In the genomic region with DNA sequence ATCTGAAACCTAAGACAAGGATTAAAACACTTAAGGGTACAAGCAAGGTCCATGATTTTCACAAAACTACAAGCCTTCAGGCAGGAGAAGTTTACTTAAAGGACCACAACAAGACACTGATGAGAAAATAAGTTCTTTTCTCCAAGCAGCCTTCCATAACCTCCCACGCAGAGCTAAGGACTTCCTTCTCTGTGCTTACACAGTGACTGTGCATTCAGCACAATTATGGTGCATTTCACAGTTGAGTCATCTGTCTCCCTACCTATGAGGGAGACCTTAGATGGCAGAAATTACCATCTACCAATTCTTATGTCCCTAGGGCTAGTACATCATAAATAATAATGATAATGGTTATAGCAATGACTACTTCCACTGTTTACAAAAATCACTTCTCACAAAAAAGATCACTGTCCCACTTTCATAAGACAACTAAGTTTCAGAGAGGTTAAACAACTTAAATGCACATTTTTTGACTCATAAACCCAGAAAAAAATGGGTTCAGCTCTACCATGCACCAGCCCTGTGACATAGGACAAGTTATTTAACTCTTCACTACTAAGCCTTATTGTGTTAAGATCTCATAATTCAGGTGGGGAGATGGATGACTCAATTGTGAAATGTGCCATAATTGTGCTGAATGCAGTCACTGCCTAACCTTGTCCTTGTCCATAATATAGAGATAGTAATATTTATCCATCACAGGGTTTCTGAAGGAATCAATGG, we compare ENCODE assay signal across 11 cellular contexts. TPM values are rescaled to one million over a fixed set of nuclear protein-coding genes. Genes with fewer than 3 reads are reported as not detected.
A peak's percentile ranks its signal among the peaks of the same experiment; 100 is the strongest.
DNase-seq lines count a peak whose midpoint lies in the region; ATAC-seq and TF ChIP-seq lines count a peak whose summit lies in the region.
"Had no signal": no experiment of that assay in that cellular context is flagged by ENCODE, and none has a peak within 500 bp of the region (broad histone marks: within the 10 kb centered on the region; RNA-seq: fewer than 3 reads in every experiment).

No MANE protein-coding gene starts in this region.

- DNase-seq in activated CD4-positive, alpha-beta T cell treated with anti-CD3 and anti-CD28 coated beads for 36 hours, result no peak
- DNase-seq in activated CD4-positive, alpha-beta T cell treated with anti-CD3 and anti-CD28 coated beads, Interleukin-2, amount 50 U/mL, for 48 hours, result no peak
- DNase-seq in astrocyte of the hippocampus (ENCODE audit: low read depth, low spot score) (peak; percentile 39), heart left ventricle (no peak), mesenteric fat pad (ENCODE audit: low spot score) (no peak)
- no peak for DNase-seq in stimulated activated naive B cell treated with anti-CD40 and anti-IgM and Interleukin-4, amounts not matched to agents 10 μg/mL and 1 μg/mL and 100 μg/mL, for 72 hours
- DNase-seq: activated CD4-positive, alpha-beta T cell treated with anti-CD3 and anti-CD28 coated beads, Interleukin-2, amount 50 U/mL, for 1 hour had no signal

- POLR2A ChIA-PET in activated CD4-positive, alpha-beta T cell treated with anti-CD3 and anti-CD28 coated beads for 36 hours (lab: Charles Lee), result no interaction called here

- CTCF ChIA-PET in activated CD4-positive, alpha-beta T cell treated with anti-CD3 and anti-CD28 coated beads for 36 hours (lab: Charles Lee), result interaction anchor here (0.6 to 1.1 kb wide), 3 partner anchors 35 to 692 kb away, joined by 3 read pairs; no protein-coding TSS in a partner anchor

- WGBS in heart left ventricle, 4 donors, result 87 to 94% (median 92%) methylated on average over 1 of the region's 1 CpG

- peaks cover 0 to 4% (median 0%) of the 10 kb centered on the region in 12 donors for H3K9me3 ChIP-seq in heart left ventricle

- H3K36me3 Mint-ChIP-seq in activated CD4-positive, alpha-beta T cell treated with anti-CD3 and anti-CD28 coated beads for 36 hours (ENCODE audit: low read depth), result peaks cover 39% of the 10 kb centered on the region
- peaks cover 49 to 69% of the 10 kb centered on the region in 2 donors for H3K36me3 Mint-ChIP-seq in stimulated activated naive B cell treated with anti-CD40 and anti-IgM and Interleukin-4, amounts not matched to agents 10 μg/mL and 1 μg/mL and 100 μg/mL, for 72 hours

- H3K27ac Mint-ChIP-seq in activated CD4-positive, alpha-beta T cell treated with anti-CD3 and anti-CD28 coated beads for 36 hours, result no peak overlapping the region
- no peak overlapping the region for H3K27ac Mint-ChIP-seq in stimulated activated naive B cell treated with anti-CD40 and anti-IgM and Interleukin-4, amounts not matched to agents 10 μg/mL and 1 μg/mL and 100 μg/mL, for 72 hours

- H3K4me1 Mint-ChIP-seq in activated CD4-positive, alpha-beta T cell treated with anti-CD3 and anti-CD28 coated beads for 36 hours, result peaks cover 8% of the 10 kb centered on the region
- H3K4me1 Mint-ChIP-seq in stimulated activated naive B cell treated with anti-CD40 and anti-IgM and Interleukin-4, amounts not matched to agents 10 μg/mL and 1 μg/mL and 100 μg/mL, for 72 hours, result peaks cover 6 to 7% of the 10 kb centered on the region in 2 donors

- H3K27me3 ChIP-seq in heart left ventricle, result no peaks in the 10 kb centered on the region

- ATAC-seq in activated CD4-positive, alpha-beta T cell treated with anti-CD3 and anti-CD28 coated beads for 36 hours, result peak; percentile 86
- peak; percentile 67 for ATAC-seq in HG02981 (IDR thresholded peaks at IDR 0.05; ENCODE audit: unreplicated experiment)
- ATAC-seq in stimulated activated naive B cell treated with anti-CD40 and anti-IgM and Interleukin-4, amounts not matched to agents 10 μg/mL and 1 μg/mL and 100 μg/mL, for 72 hours (replicated peaks), result peak; percentile 65 to 75
- ATAC-seq in heart left ventricle, result no peak
- ATAC-seq in GM18873 (IDR thresholded peaks at IDR 0.05; ENCODE audit: low FRiP score, unreplicated experiment), result no peak
- ATAC-seq: HCT116 had no signal

- no peaks in the 10 kb centered on the region for H3K27me3 Mint-ChIP-seq in activated CD4-positive, alpha-beta T cell treated with anti-CD3 and anti-CD28 coated beads for 36 hours
- no peaks in the 10 kb centered on the region for H3K27me3 Mint-ChIP-seq in stimulated activated naive B cell treated with anti-CD40 and anti-IgM and Interleukin-4, amounts not matched to agents 10 μg/mL and 1 μg/mL and 100 μg/mL, for 72 hours
- H3K27me3 Mint-ChIP-seq: CD4-positive, CD25-positive, alpha-beta regulatory T cell had no signal

- intact Hi-C loops in activated CD4-positive, alpha-beta T cell treated with anti-CD3 and anti-CD28 coated beads for 36 hours (cut with DNase I, micrococcal nuclease), result no loop called here
- intact Hi-C loops in heart left ventricle (cut with DNase I), result no loop called here

- no peaks in the 10 kb centered on the region for H3K9me3 Mint-ChIP-seq in activated CD4-positive, alpha-beta T cell treated with anti-CD3 and anti-CD28 coated beads for 36 hours (ENCODE audit: low read depth)
- no peaks in the 10 kb centered on the region for H3K9me3 Mint-ChIP-seq in stimulated activated naive B cell treated with anti-CD40 and anti-IgM and Interleukin-4, amounts not matched to agents 10 μg/mL and 1 μg/mL and 100 μg/mL, for 72 hours

- no peak overlapping the region for H3K4me3 ChIP-seq in heart left ventricle

- H3K4me3 Mint-ChIP-seq in activated CD4-positive, alpha-beta T cell treated with anti-CD3 and anti-CD28 coated beads for 36 hours, result no peak overlapping the region
- H3K4me3 Mint-ChIP-seq in stimulated activated naive B cell treated with anti-CD40 and anti-IgM and Interleukin-4, amounts not matched to agents 10 μg/mL and 1 μg/mL and 100 μg/mL, for 72 hours, result no peak overlapping the region

- no peak for TF ChIP-seq CTCF in heart left ventricle (IDR thresholded peaks at IDR 0.05)

- no peak overlapping the region for H3K27ac ChIP-seq in heart left ventricle

- peaks cover 0 to 66% (median 53%) of the 10 kb centered on the region in 9 donors for H3K36me3 ChIP-seq in heart left ventricle

- no peak for TF ChIP-seq POLR2A in heart left ventricle (IDR thresholded peaks at IDR 0.05)

- peaks cover 0 to 6% (median 0%) of the 10 kb centered on the region in 12 donors for H3K4me1 ChIP-seq in heart left ventricle

RNA-seq across cellular contexts. Expression of a gene that starts 45.3 kb away (rescaled TPM):
- 10 to 100 TPM; 37.7 to 41.5 TPM for total RNA-seq in activated CD4-positive, alpha-beta T cell treated with anti-CD3 and anti-CD28 coated beads for 36 hours
- total RNA-seq in heart left ventricle (10 to 100 TPM in 4 of 9 donors, 1 to 10 TPM in 5; 7.1 to 18.2 (median 9.9) TPM), mesenteric fat pad (19.4 TPM)
- polyA plus RNA-seq in heart left ventricle, result 10 to 100 TPM in 1 of 2 donors, 1 to 10 TPM in 1; 4.8 to 15.9 TPM

Comparison
In these comparisons a context has a peak if more than half of its experiments do, and no peak if none do; other contexts are left out.
1. ATAC-seq: peak in activated CD4-positive, alpha-beta T cell treated with anti-CD3 and anti-CD28 coated beads for 36 hours (single experiment), HG02981 (single experiment) and stimulated activated naive B cell treated with anti-CD40 and anti-IgM and Interleukin-4, amounts not matched to agents 10 μg/mL and 1 μg/mL and 100 μg/mL, for 72 hours (2 of 2); none in heart left ventricle (0 of 4) and GM18873 (single experiment).